Comparison of ENCODE assay signal across 17 cellular contexts in genomic region chr6:117870477-117871243, GRCh38. TPM values are rescaled to one million over a fixed set of nuclear protein-coding genes. Genes with fewer than 3 reads are reported as not detected.
DNase-seq lines count a peak whose midpoint lies in the region; ATAC-seq and TF ChIP-seq lines count a peak whose summit lies in the region.
"Had no signal": no experiment of that assay in that cellular context is flagged by ENCODE, and none has a peak within 500 bp of the region (broad histone marks: within the 10 kb centered on the region; RNA-seq: fewer than 3 reads in every experiment).

No MANE protein-coding gene starts in this region.

- H4K20me1 ChIP-seq in GM23338 (replicated peaks; ENCODE audit: insufficient read depth), result no peaks in the 10 kb centered on the region
- H4K20me1 ChIP-seq in PC-3 (ENCODE audit: low read length), result no peaks in the 10 kb centered on the region

- no peaks in the 10 kb centered on the region for H3K36me3 Mint-ChIP-seq in activated CD8-positive, alpha-beta T cell treated with anti-CD3 and anti-CD28 coated beads for 36 hours (ENCODE audit: low read depth)
- H3K36me3 Mint-ChIP-seq in activated CD8-positive, alpha-beta T cell treated with anti-CD3 and anti-CD28 coated beads, Interleukin-2, amount 10 ng/mL, durations not matched to agents 7 days and 5 days (ENCODE audit: low read depth), result no peaks in the 10 kb centered on the region
- H3K36me3 Mint-ChIP-seq in GM23338 (ENCODE audit: low read depth), result peaks cover 16% of the 10 kb centered on the region

- peaks cover 2% of the 10 kb centered on the region for H3K9me3 Mint-ChIP-seq in activated CD8-positive, alpha-beta T cell treated with anti-CD3 and anti-CD28 coated beads for 36 hours
- no peaks in the 10 kb centered on the region for H3K9me3 Mint-ChIP-seq in activated CD8-positive, alpha-beta T cell treated with anti-CD3 and anti-CD28 coated beads, Interleukin-2, amount 10 ng/mL, durations not matched to agents 7 days and 5 days (ENCODE audit: insufficient read depth)
- H3K9me3 Mint-ChIP-seq in GM23338, result peaks cover 20% of the 10 kb centered on the region
- peaks cover 7 to 16% of the 10 kb centered on the region in 2 donors for H3K9me3 Mint-ChIP-seq in stimulated activated naive CD8-positive, alpha-beta T cell treated with anti-CD3 and anti-CD28 coated beads, Interleukin-15, amount 100 ng/mL, for 72 hours

- H3K4me3 Mint-ChIP-seq in activated CD8-positive, alpha-beta T cell treated with anti-CD3 and anti-CD28 coated beads for 36 hours, result no peak overlapping the region
- no peak overlapping the region for H3K4me3 Mint-ChIP-seq in activated CD8-positive, alpha-beta T cell treated with anti-CD3 and anti-CD28 coated beads, Interleukin-2, amount 10 ng/mL, durations not matched to agents 7 days and 5 days
- H3K4me3 Mint-ChIP-seq in GM23338, result no peak overlapping the region
- peak overlapping the region in 1 of 2 donors; percentile 8 for H3K4me3 Mint-ChIP-seq in stimulated activated naive CD8-positive, alpha-beta T cell treated with anti-CD3 and anti-CD28 coated beads, Interleukin-15, amount 100 ng/mL, for 72 hours
- H3K4me3 Mint-ChIP-seq: stimulated activated naive CD8-positive, alpha-beta T cell treated with anti-CD3 and anti-CD28 coated beads, Interleukin-15, Interleukin-2, amounts not matched to agents 100 ng/mL and 50 ng/mL, for 24 hours; WTC11 had no signal

- H3K4me1 ChIP-seq in GM23338 (ENCODE audit: insufficient read depth) (no peaks in the 10 kb centered on the region), PC-3 (ENCODE audit: insufficient read depth, low read length) (no peaks in the 10 kb centered on the region)
- H3K4me1 ChIP-seq: A549, parathyroid adenoma had no signal

- POLR2A ChIA-PET in activated CD8-positive, alpha-beta T cell treated with anti-CD3 and anti-CD28 coated beads for 36 hours (lab: Charles Lee), result no interaction called here
- POLR2A ChIA-PET in activated CD8-positive, alpha-beta T cell treated with anti-CD3 and anti-CD28 coated beads, Interleukin-2, amount 10 ng/mL, durations not matched to agents 7 days and 5 days (lab: Charles Lee), result no interaction called here
- POLR2A ChIA-PET in PC-3 (lab: Charles Lee; ENCODE audit: unreplicated experiment), result no interaction called here

- CTCF ChIA-PET in activated CD8-positive, alpha-beta T cell treated with anti-CD3 and anti-CD28 coated beads for 36 hours (lab: Charles Lee), result no interaction called here
- CTCF ChIA-PET in activated CD8-positive, alpha-beta T cell treated with anti-CD3 and anti-CD28 coated beads, Interleukin-2, amount 10 ng/mL, durations not matched to agents 7 days and 5 days (lab: Charles Lee), result no interaction called here
- CTCF ChIA-PET in PC-3 (lab: Charles Lee), result no interaction called here

- H3K9me2 ChIP-seq in GM23338 (ENCODE audit: insufficient read depth) (no peaks in the 10 kb centered on the region; the same call in 1 of the 2 replicates), PC-3 (replicated peaks; ENCODE audit: low read length) (no peaks in the 10 kb centered on the region)

- H3F3A ChIP-seq in GM23338 (replicated peaks; ENCODE audit: low read depth), result no peaks in the 10 kb centered on the region
- no peaks in the 10 kb centered on the region for H3F3A ChIP-seq in PC-3 (ENCODE audit: low read length, unreplicated experiment)

- H3K4me2 ChIP-seq in GM23338 (no peak overlapping the region), PC-3 (ENCODE audit: low read length) (no peak overlapping the region)
- H3K4me2 ChIP-seq: A549 had no signal

- no peak for DNase-seq in activated CD8-positive, alpha-beta T cell treated with anti-CD3 and anti-CD28 coated beads for 36 hours
- no peak for DNase-seq in activated CD8-positive, alpha-beta T cell treated with anti-CD3 and anti-CD28 coated beads, Interleukin-2, amount 10 ng/mL, durations not matched to agents 7 days and 5 days
- DNase-seq in GM23338 (ENCODE audit: low spot score) (no peak), omental fat pad (ENCODE audit: low spot score) (no peak), PC-3 (no peak), GOT3 (lab: John Stamatoyannopoulos, UW) (no peak)
- DNase-seq in stimulated activated naive CD8-positive, alpha-beta T cell treated with anti-CD3 and anti-CD28 coated beads, Interleukin-15, amount 100 ng/mL, for 72 hours, result no peak
- DNase-seq: SIG-M5; stimulated activated CD4-positive, alpha-beta T cell treated with anti-CD3 and anti-CD28 coated beads, Interleukin-1b, Interleukin-23, amount 100 ng/mL, for 48 hours had no signal

- H3K4me1 Mint-ChIP-seq in activated CD8-positive, alpha-beta T cell treated with anti-CD3 and anti-CD28 coated beads for 36 hours (ENCODE audit: low read depth), result peaks cover 5% of the 10 kb centered on the region
- H3K4me1 Mint-ChIP-seq in activated CD8-positive, alpha-beta T cell treated with anti-CD3 and anti-CD28 coated beads, Interleukin-2, amount 10 ng/mL, durations not matched to agents 7 days and 5 days (ENCODE audit: low read depth), result no peaks in the 10 kb centered on the region
- H3K4me1 Mint-ChIP-seq in GM23338, result no peaks in the 10 kb centered on the region
- H3K4me1 Mint-ChIP-seq in stimulated activated naive CD8-positive, alpha-beta T cell treated with anti-CD3 and anti-CD28 coated beads, Interleukin-15, amount 100 ng/mL, for 72 hours, result no peaks in the 10 kb centered on the region
- H3K4me1 Mint-ChIP-seq: WTC11 had no signal

- H3K27me3 ChIP-seq in GM23338 (ENCODE audit: insufficient read depth), result no peaks in the 10 kb centered on the region
- H3K27me3 ChIP-seq in PC-3 (ENCODE audit: low read length), result peaks cover 5% of the 10 kb centered on the region; the same call in 1 of the 2 replicates

- no peak for TF ChIP-seq CTCF in activated CD8-positive, alpha-beta T cell treated with anti-CD3 and anti-CD28 coated beads for 36 hours (IDR thresholded peaks at IDR 0.05)
- no peak for TF ChIP-seq CTCF in GM23338 (conservative IDR thresholded peaks at IDR 0.05; ENCODE audit: low read depth in 2 of 2)
- no peak for TF ChIP-seq CTCF in omental fat pad (IDR thresholded peaks at IDR 0.05)
- TF ChIP-seq CTCF in PC-3 (conservative IDR thresholded peaks at IDR 0.05; ENCODE audit: low read depth, low read length), result no peak

- BruUV-seq in PC-3 (replicated peaks; lab: Mats Ljungman, UMichigan), result no TSS peak

- no peaks in the 10 kb centered on the region for H3K36me3 ChIP-seq in GM23338 (ENCODE audit: insufficient read depth)
- H3K36me3 ChIP-seq in PC-3 (ENCODE audit: low read depth, low read length), result no peaks in the 10 kb centered on the region

- H3K9me3 ChIP-seq in PC-3 (ENCODE audit: low read length), result no peaks in the 10 kb centered on the region
- H3K9me3 ChIP-seq: A549 had no signal

- H3K9ac ChIP-seq in PC-3 (ENCODE audit: low read length), result no peak overlapping the region
- H3K9ac ChIP-seq: parathyroid adenoma had no signal

- H3K4me3 ChIP-seq in GM23338, result no peak overlapping the region
- no peak overlapping the region for H3K4me3 ChIP-seq in PC-3 (ENCODE audit: low read length)
- H3K4me3 ChIP-seq: A549 had no signal

- H3K27ac ChIP-seq in GM23338 (ENCODE audit: low read depth) (no peak overlapping the region), PC-3 (ENCODE audit: low read length) (no peak overlapping the region)
- H3K27ac ChIP-seq: A549, epithelial cell of prostate, parathyroid adenoma had no signal

- ATAC-seq in activated CD8-positive, alpha-beta T cell treated with anti-CD3 and anti-CD28 coated beads for 36 hours, result peak; percentile 34
- ATAC-seq in activated CD8-positive, alpha-beta T cell treated with anti-CD3 and anti-CD28 coated beads, Interleukin-2, amount 10 ng/mL, durations not matched to agents 7 days and 5 days, result no peak
- ATAC-seq in GM23338 (no peak), HG03354 (IDR thresholded peaks at IDR 0.05; ENCODE audit: poor library complexity, severe bottlenecking, unreplicated experiment) (peak; percentile 94), omental fat pad (ENCODE audit: low FRiP score) (no peak), PC-3 (no peak)
- ATAC-seq in stimulated activated naive CD8-positive, alpha-beta T cell treated with anti-CD3 and anti-CD28 coated beads, Interleukin-15, amount 100 ng/mL, for 72 hours, result peak; percentile 90
- ATAC-seq: A549, WTC11 had no signal

- intact Hi-C loops in activated CD8-positive, alpha-beta T cell treated with anti-CD3 and anti-CD28 coated beads for 36 hours (cut with micrococcal nuclease), result no loop called here
- intact Hi-C loops in PC-3 (cut with micrococcal nuclease), result no loop called here

- peaks cover 6% of the 10 kb centered on the region for H3K27me3 Mint-ChIP-seq in activated CD8-positive, alpha-beta T cell treated with anti-CD3 and anti-CD28 coated beads for 36 hours
- H3K27me3 Mint-ChIP-seq in activated CD8-positive, alpha-beta T cell treated with anti-CD3 and anti-CD28 coated beads, Interleukin-2, amount 10 ng/mL, durations not matched to agents 7 days and 5 days (ENCODE audit: low read depth), result no peaks in the 10 kb centered on the region
- peaks cover 4% of the 10 kb centered on the region for H3K27me3 Mint-ChIP-seq in GM23338 (ENCODE audit: insufficient read depth, low read depth, poor library complexity)
- H3K27me3 Mint-ChIP-seq in stimulated activated naive CD8-positive, alpha-beta T cell treated with anti-CD3 and anti-CD28 coated beads, Interleukin-15, amount 100 ng/mL, for 72 hours, result no peaks in the 10 kb centered on the region
- H3K27me3 Mint-ChIP-seq: stimulated activated naive CD8-positive, alpha-beta T cell treated with anti-CD3 and anti-CD28 coated beads, Interleukin-15, Interleukin-2, amounts not matched to agents 100 ng/mL and 50 ng/mL, for 24 hours had no signal

- H3K27ac Mint-ChIP-seq in activated CD8-positive, alpha-beta T cell treated with anti-CD3 and anti-CD28 coated beads for 36 hours, result no peak overlapping the region
- H3K27ac Mint-ChIP-seq in activated CD8-positive, alpha-beta T cell treated with anti-CD3 and anti-CD28 coated beads, Interleukin-2, amount 10 ng/mL, durations not matched to agents 7 days and 5 days, result no peak overlapping the region
- no peak overlapping the region for H3K27ac Mint-ChIP-seq in GM23338
- peak overlapping the region; percentile 96 to 97 for H3K27ac Mint-ChIP-seq in stimulated activated naive CD8-positive, alpha-beta T cell treated with anti-CD3 and anti-CD28 coated beads, Interleukin-15, amount 100 ng/mL, for 72 hours
- H3K27ac Mint-ChIP-seq: stimulated activated naive CD8-positive, alpha-beta T cell treated with anti-CD3 and anti-CD28 coated beads, Interleukin-15, Interleukin-2, amounts not matched to agents 100 ng/mL and 50 ng/mL, for 24 hours; WTC11 had no signal

- H2AFZ ChIP-seq in GM23338 (0 out of 2 replicates have a peak overlapping the region, but pooled peaks have one; percentile 45), PC-3 (ENCODE audit: low read length) (no peak overlapping the region)
- H2AFZ ChIP-seq: parathyroid adenoma had no signal

- H3K79me2 ChIP-seq in GM23338 (replicated peaks; ENCODE audit: insufficient read depth), result no peaks in the 10 kb centered on the region
- H3K79me2 ChIP-seq in PC-3 (ENCODE audit: low read length), result no peaks in the 10 kb centered on the region
- H3K79me2 ChIP-seq: parathyroid adenoma had no signal

RNA-seq across cellular contexts. Expression of gene SLC35F1, which starts 36.4 kb away (rescaled TPM):
- under 1 TPM; 0.09 TPM for total RNA-seq in activated CD8-positive, alpha-beta T cell treated with anti-CD3 and anti-CD28 coated beads for 36 hours
- not detected for total RNA-seq in activated CD8-positive, alpha-beta T cell treated with anti-CD3 and anti-CD28 coated beads, Interleukin-2, amount 10 ng/mL, durations not matched to agents 7 days and 5 days
- 9.4 and 10.3 TPM in 2 replicates for total RNA-seq in GM23338 (2014; rRNA removed; shearing (Covaris generic))
- polyA plus RNA-seq in GM23338 (2016; fragmentation: Nextera tagmentation; extraction: Ambion mirVana), result 3.0 and 3.4 TPM in 2 replicates
- 10 to 100 TPM in 1 of 4 donors, 1 to 10 TPM in 2, under 1 TPM in 1; 0.74 to 12.0 (median 2.3) TPM for total RNA-seq in omental fat pad
- not detected in 2 replicates for total RNA-seq in PC-3 (2014; rRNA removed)
- total RNA-seq: bronchial epithelial cell, NCI-H460 had no signal

Comparison
In these comparisons a context has a peak if more than half of its experiments do, and no peak if none do; other contexts are left out.
1. ATAC-seq: peak in activated CD8-positive, alpha-beta T cell treated with anti-CD3 and anti-CD28 coated beads for 36 hours (single experiment), HG03354 (single experiment) and stimulated activated naive CD8-positive, alpha-beta T cell treated with anti-CD3 and anti-CD28 coated beads, Interleukin-15, amount 100 ng/mL, for 72 hours (single experiment); none in activated CD8-positive, alpha-beta T cell treated with anti-CD3 and anti-CD28 coated beads, Interleukin-2, amount 10 ng/mL, durations not matched to agents 7 days and 5 days (single experiment), GM23338 (single experiment), omental fat pad (single experiment) and PC-3 (single experiment).
2. H3K27ac Mint-ChIP-seq: peak in stimulated activated naive CD8-positive, alpha-beta T cell treated with anti-CD3 and anti-CD28 coated beads, Interleukin-15, amount 100 ng/mL, for 72 hours (2 of 2); none in activated CD8-positive, alpha-beta T cell treated with anti-CD3 and anti-CD28 coated beads for 36 hours (single experiment), activated CD8-positive, alpha-beta T cell treated with anti-CD3 and anti-CD28 coated beads, Interleukin-2, amount 10 ng/mL, durations not matched to agents 7 days and 5 days (single experiment) and GM23338 (single experiment).